8 cellular contexts compared by ENCODE assay signal in the genomic region with DNA sequence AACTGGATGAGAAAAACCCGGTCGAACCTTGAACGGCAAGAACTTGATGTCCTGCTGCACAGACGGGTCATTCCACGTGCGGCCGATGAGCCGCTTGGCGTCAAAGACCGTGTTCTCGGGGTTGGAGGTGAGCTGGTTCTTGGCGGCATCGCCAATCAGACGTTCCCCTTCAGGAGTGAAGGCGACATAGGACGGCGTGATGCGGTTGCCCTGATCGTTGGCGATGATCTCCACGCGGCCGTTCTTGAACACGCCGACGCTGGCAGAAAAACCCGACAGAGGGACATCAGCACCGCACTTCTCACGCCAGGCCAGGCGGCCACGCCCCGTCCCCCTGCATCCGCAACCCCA. TPM values are rescaled to one million over a fixed set of nuclear protein-coding genes. Genes with fewer than 3 reads are reported as not detected.
A peak's percentile ranks its signal among the peaks of the same experiment; 100 is the strongest.
DNase-seq lines count a peak whose midpoint lies in the region; ATAC-seq, FAIRE-seq and TF ChIP-seq lines count a peak whose summit lies in the region.

No MANE protein-coding gene starts in this region.

- peak; percentile 2 for ATAC-seq in HG03520 (IDR thresholded peaks at IDR 0.05; ENCODE audit: unreplicated experiment)

- H3K4me1 ChIP-seq in fibroblast of lung (ENCODE audit: control insufficient read depth, extremely low read depth, insufficient read depth, low read length) (peaks cover 9% of the 10 kb centered on the region), neutrophil (ENCODE audit: control insufficient read depth in 1 of 2, insufficient read depth in 1 of 2, low read depth in 1 of 2, low read length in 1 of 2) (peaks cover 45 to 62% of the 10 kb centered on the region in 2 experiments)

- peaks cover 14% of the 10 kb centered on the region for H4K20me1 ChIP-seq in fibroblast of lung (ENCODE audit: control insufficient read depth, extremely low read depth, insufficient read depth, low read length)

- FAIRE-seq in GM19239 (lab: Jason Lieb, UNC) = no peak

- in situ Hi-C loops in GM13976 (cut with MboI; ENCODE audit: low sequenced_read_pairs, unreplicated experiment) = no loop called here

- H3K27ac ChIP-seq in 22Rv1 (peak overlapping the region; percentile 83), fibroblast of lung (ENCODE audit: insufficient read depth, low read length) (peak overlapping the region; percentile 98), neutrophil (peak overlapping the region; percentile 97)

- H3K9ac ChIP-seq in fibroblast of lung (ENCODE audit: insufficient read depth, low read length) = peak overlapping the region; percentile 99

- no peak for TF ChIP-seq CTCF in 22Rv1 (IDR thresholded peaks at IDR 0.05)
- no peak for TF ChIP-seq CTCF in GM13976 (IDR thresholded peaks at IDR 0.05; ENCODE audit: borderline replicate concordance, control extremely low read depth, extremely low read depth, insufficient read depth, missing control alignments)
- TF ChIP-seq CTCF in fibroblast of lung (conservative IDR thresholded peaks at IDR 0.05 in 1 of 2, IDR thresholded peaks at IDR 0.05 in 1 of 2; ENCODE audit: low read depth in 1 of 2, low read length in 2 of 2) = no peak
- TF ChIP-seq CTCF in neutrophil (IDR thresholded peaks at IDR 0.05) = no peak

- H3K9me3 ChIP-seq in fibroblast of lung (ENCODE audit: control insufficient read depth, insufficient read depth, low read depth, low read length) (no peaks in the 10 kb centered on the region), neutrophil (no peaks in the 10 kb centered on the region)

- DNase-seq in GM13976 (ENCODE audit: low spot score) (peak; percentile 42), fibroblast of lung (ENCODE audit: low read depth in 2 of 2) (peak; percentile 28 to 29), iPS-NIHi11 (ENCODE audit: low spot score) (no peak), GM19239 (ENCODE audit: insufficient read length, low spot score) (no peak)
- peak; percentile 27 for DNase-seq in activated CD4-positive, alpha-beta T cell treated with anti-CD3 and anti-CD28 coated beads, Interleukin-2, amount 50 U/mL, for 1 hour

- H3K36me3 ChIP-seq in fibroblast of lung (ENCODE audit: control insufficient read depth, insufficient read depth, low read length) (peaks cover 22% of the 10 kb centered on the region), neutrophil (peaks cover 43% of the 10 kb centered on the region)

- peaks cover 55% of the 10 kb centered on the region for H3K79me2 ChIP-seq in fibroblast of lung (ENCODE audit: control insufficient read depth, insufficient read depth, low read length)

- H3K4me3 ChIP-seq in fibroblast of lung (replicated peaks in 1 of 4; ENCODE audit: control extremely low read depth in 1 of 4, insufficient read depth in 1 of 4, low read depth in 3 of 4, low read length in 4 of 4) (peak overlapping the region; percentile 95 to 99 (median 98)), neutrophil (ENCODE audit: low read depth in 1 of 2, low read length in 1 of 2) (peak overlapping the region; percentile 92 to 99)

- no peak overlapping the region for H2AFZ ChIP-seq in fibroblast of lung (ENCODE audit: low read length)

- H3K27me3 ChIP-seq in fibroblast of lung (ENCODE audit: control insufficient read depth, insufficient read depth, low read length) (no peaks in the 10 kb centered on the region), neutrophil (no peaks in the 10 kb centered on the region)

- H3K4me2 ChIP-seq in fibroblast of lung (ENCODE audit: extremely low read depth, insufficient read depth, low read length) = peak overlapping the region; percentile 96

RNA-seq across cellular contexts. Expression of a gene that starts 0.5 kb away (rescaled TPM):
- total RNA-seq in fibroblast of lung = 193 and 339 TPM in 2 replicates
- polyA plus RNA-seq in fibroblast of lung = 482 and 558 TPM in 2 replicates
- 449 and 587 TPM in 2 replicates for polyA plus RNA-seq in fibroblast of lung (2012)
- 122 and 124 TPM in 2 replicates for polyA minus RNA-seq in fibroblast of lung (ENCODE audit: low replicate concordance)

RNA-seq across cellular contexts. Expression of a gene that starts 21.0 kb away (rescaled TPM):
- 54.7 and 72.3 TPM in 2 replicates for total RNA-seq in fibroblast of lung
- 22.5 and 23.0 TPM in 2 replicates for polyA plus RNA-seq in fibroblast of lung
- polyA plus RNA-seq in fibroblast of lung (2012) = 15.9 and 16.6 TPM in 2 replicates
- 16.1 and 18.9 TPM in 2 replicates for polyA minus RNA-seq in fibroblast of lung (ENCODE audit: low replicate concordance)

RNA-seq across cellular contexts. Expression of a gene that starts 40.3 kb away (rescaled TPM):
- 37.3 and 37.8 TPM in 2 replicates for total RNA-seq in fibroblast of lung
- 29.8 and 32.6 TPM in 2 replicates for polyA plus RNA-seq in fibroblast of lung
- polyA plus RNA-seq in fibroblast of lung (2012) = 30.5 and 34.4 TPM in 2 replicates
- polyA minus RNA-seq in fibroblast of lung (ENCODE audit: low replicate concordance) = 14.3 and 27.3 TPM in 2 replicates

RNA-seq across cellular contexts. Expression of a gene that starts 51.0 kb away (rescaled TPM):
- 11.6 and 12.7 TPM in 2 replicates for total RNA-seq in fibroblast of lung
- 37.1 and 47.9 TPM in 2 replicates for polyA plus RNA-seq in fibroblast of lung
- 22.1 and 24.2 TPM in 2 replicates for polyA plus RNA-seq in fibroblast of lung (2012)
- 3.4 and 7.2 TPM in 2 replicates for polyA minus RNA-seq in fibroblast of lung (ENCODE audit: low replicate concordance)

Comparison
In these comparisons a context has a peak if more than half of its experiments do, and no peak if none do; other contexts are left out.
1. DNase-seq: peak in GM13976 (single experiment), activated CD4-positive, alpha-beta T cell treated with anti-CD3 and anti-CD28 coated beads, Interleukin-2, amount 50 U/mL, for 1 hour (single experiment) and fibroblast of lung (2 of 2); none in iPS-NIHi11 (single experiment) and GM19239 (single experiment).
2. Peak in every context shown above with its lines, with median percentiles within 50 percentile points of each other: H3K27ac ChIP-seq.